31 cellular contexts compared by ENCODE assay signal in the genomic region with DNA sequence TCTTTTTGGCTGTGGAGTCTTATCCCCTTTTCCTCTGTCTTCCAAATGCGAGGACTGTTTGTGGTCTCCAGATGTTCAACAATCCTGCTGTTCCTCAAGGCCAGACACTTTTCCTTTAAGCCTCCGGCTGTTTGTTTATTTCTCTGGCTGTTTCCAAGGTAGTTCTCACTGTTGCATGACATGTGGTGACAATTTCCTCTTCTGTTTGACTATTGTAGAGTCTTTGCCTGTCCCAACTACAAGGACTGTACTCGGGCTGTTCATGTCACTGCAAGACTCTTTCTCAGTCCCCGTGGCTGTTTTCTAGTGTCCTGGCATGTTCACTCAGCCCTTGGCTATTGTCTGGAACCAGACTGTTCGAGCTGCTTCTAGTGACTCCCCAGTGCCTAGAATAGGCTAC. TPM values are rescaled to one million over a fixed set of nuclear protein-coding genes. Genes with fewer than 3 reads are reported as not detected.
"Had no signal": no experiment of that assay in that cellular context is flagged by ENCODE, and none has a peak within 500 bp of the region (broad histone marks: within the 10 kb centered on the region; RNA-seq: fewer than 3 reads in every experiment).

No MANE protein-coding gene starts in this region.

- H3K4me3 ChIP-seq: cardiac muscle cell, SJCRH30 had no signal

- H3K4me1 Mint-ChIP-seq: activated naive CD4-positive, alpha-beta T cell treated with anti-CD3 and anti-CD28 coated beads, Interleukin-2, amount 10 ng/mL, durations not matched to agents 7 days and 5 days; activated naive CD8-positive, alpha-beta T cell treated with anti-CD3 and anti-CD28 coated beads for 36 hours had no signal

- H3K9ac ChIP-seq: SK-N-SH had no signal

- H3K4me2 ChIP-seq: SK-N-SH had no signal

- H3K36me3 Mint-ChIP-seq: activated naive CD4-positive, alpha-beta T cell treated with anti-CD3 and anti-CD28 coated beads, Interleukin-2, amount 10 ng/mL, durations not matched to agents 7 days and 5 days had no signal

- DNase-seq: activated CD4-positive, alpha-beta T cell treated with anti-CD3 and anti-CD28 coated beads for 4 hours; activated CD8-positive, alpha-beta memory T cell treated with anti-CD3 and anti-CD28 coated beads, Interleukin-2, amount 50 U/mL, for 4 hours; activated CD8-positive, alpha-beta T cell treated with anti-CD3 and anti-CD28 coated beads for 36 hours; activated gamma-delta T cell treated with Interleukin-2 at 50 U/mL for 16 hours; activated naive CD4-positive, alpha-beta T cell treated with anti-CD3 and anti-CD28 coated beads, Interleukin-2, amount 10 ng/mL, durations not matched to agents 7 days and 5 days; activated naive CD8-positive, alpha-beta T cell treated with anti-CD3 and anti-CD28 coated beads for 36 hours; activated T-cell treated with anti-CD3 and anti-CD28 coated beads, Interleukin-2, amount 50 U/mL, for 72 hours; brain microvascular endothelial cell; NCI-H1092 treated with DMSO at 0.1 percent for 48 hours; NCI-H1417 treated with DMSO at 0.1 percent for 48 hours; NCI-H1694; NCI-H2029; NCI-H2107; NCI-H2171 treated with DMSO at 0.1 percent for 48 hours; NCI-H226; NCI-H526; NCI-H774; NK-92 treated with Interleukin-12 subunit alpha and Interleukin-12 subunit beta, amount 100 ng/mL, for 24 hours; Right ventricle myocardium superior; SJCRH30; SK-N-SH; T-helper 1 cell had no signal

- H3K4me3 Mint-ChIP-seq: activated CD8-positive, alpha-beta T cell treated with anti-CD3 and anti-CD28 coated beads for 36 hours; activated naive CD4-positive, alpha-beta T cell treated with anti-CD3 and anti-CD28 coated beads, Interleukin-2, amount 10 ng/mL, durations not matched to agents 7 days and 5 days; activated naive CD8-positive, alpha-beta T cell treated with anti-CD3 and anti-CD28 coated beads for 36 hours; activated T-cell treated with anti-CD3 and anti-CD28 coated beads, Interleukin-2, amount 50 U/mL, for 72 hours had no signal

- ATAC-seq: activated CD4-positive, CD25-positive, alpha-beta regulatory T cell treated with anti-CD3 and anti-CD28 coated beads, Interleukin-2, amount 50 U/mL, for 24 hours; activated CD8-positive, alpha-beta T cell treated with anti-CD3 and anti-CD28 coated beads for 36 hours; activated T-cell treated with anti-CD3 and anti-CD28 coated beads, Interleukin-2, amount 50 U/mL, for 72 hours; Panc1 had no signal

- H3K4me1 ChIP-seq: SJCRH30 had no signal

- H3K27me3 ChIP-seq: brain microvascular endothelial cell, cardiac muscle cell, SJCRH30 had no signal

- H3K36me3 ChIP-seq: brain microvascular endothelial cell, cardiac muscle cell, SJCRH30 had no signal

- H3K27me3 Mint-ChIP-seq: activated CD8-positive, alpha-beta T cell treated with anti-CD3 and anti-CD28 coated beads for 36 hours; activated naive CD4-positive, alpha-beta T cell treated with anti-CD3 and anti-CD28 coated beads, Interleukin-2, amount 10 ng/mL, durations not matched to agents 7 days and 5 days; activated naive CD8-positive, alpha-beta T cell treated with anti-CD3 and anti-CD28 coated beads for 36 hours had no signal

- H3K27ac ChIP-seq: brain microvascular endothelial cell, cardiac muscle cell, RWPE1, SJCRH30, VCaP had no signal

- H3K9me3 ChIP-seq: SJCRH30, SK-N-SH had no signal

- H3K27ac Mint-ChIP-seq: activated CD8-positive, alpha-beta T cell treated with anti-CD3 and anti-CD28 coated beads for 36 hours; activated naive CD8-positive, alpha-beta T cell treated with anti-CD3 and anti-CD28 coated beads for 36 hours; activated T-cell treated with anti-CD3 and anti-CD28 coated beads, Interleukin-2, amount 50 U/mL, for 72 hours; activated T-helper 2 cell treated with anti-CD3 and anti-CD28 coated beads, Interferon-gamma antibody, Interleukin-2, Interleukin-4, amounts not matched to agents 10 μg/mL and 5 μg/mL and 100 μg/mL, durations not matched to agents 14 hours and 24 hours and 36 hours had no signal

RNA-seq across cellular contexts. Expression of gene ZNF157, which starts 50.6 kb away (rescaled TPM):
- total RNA-seq: MCF 10A, NCI-H460, Right ventricle myocardium superior, SJCRH30 had no signal
- polyA plus RNA-seq: adipose tissue, cardiac muscle cell had no signal
